In genomic region chr6:169072127-169073042, GRCh38 we compare ENCODE assay signal across 1 cellular context.
TF ChIP-seq lines count a peak whose summit lies in the region.

No MANE protein-coding gene starts in this region.

TF ChIP-seq in HepG2, 621 proteins besides CTCF, POLR2A, EP300 and RAD21:
- no peak for TF ChIP-seq HES4 (CRISPR knock-in tag; IDR thresholded peaks at IDR 0.05; ENCODE audit: borderline replicate concordance)
- TF ChIP-seq, protein P1, sequence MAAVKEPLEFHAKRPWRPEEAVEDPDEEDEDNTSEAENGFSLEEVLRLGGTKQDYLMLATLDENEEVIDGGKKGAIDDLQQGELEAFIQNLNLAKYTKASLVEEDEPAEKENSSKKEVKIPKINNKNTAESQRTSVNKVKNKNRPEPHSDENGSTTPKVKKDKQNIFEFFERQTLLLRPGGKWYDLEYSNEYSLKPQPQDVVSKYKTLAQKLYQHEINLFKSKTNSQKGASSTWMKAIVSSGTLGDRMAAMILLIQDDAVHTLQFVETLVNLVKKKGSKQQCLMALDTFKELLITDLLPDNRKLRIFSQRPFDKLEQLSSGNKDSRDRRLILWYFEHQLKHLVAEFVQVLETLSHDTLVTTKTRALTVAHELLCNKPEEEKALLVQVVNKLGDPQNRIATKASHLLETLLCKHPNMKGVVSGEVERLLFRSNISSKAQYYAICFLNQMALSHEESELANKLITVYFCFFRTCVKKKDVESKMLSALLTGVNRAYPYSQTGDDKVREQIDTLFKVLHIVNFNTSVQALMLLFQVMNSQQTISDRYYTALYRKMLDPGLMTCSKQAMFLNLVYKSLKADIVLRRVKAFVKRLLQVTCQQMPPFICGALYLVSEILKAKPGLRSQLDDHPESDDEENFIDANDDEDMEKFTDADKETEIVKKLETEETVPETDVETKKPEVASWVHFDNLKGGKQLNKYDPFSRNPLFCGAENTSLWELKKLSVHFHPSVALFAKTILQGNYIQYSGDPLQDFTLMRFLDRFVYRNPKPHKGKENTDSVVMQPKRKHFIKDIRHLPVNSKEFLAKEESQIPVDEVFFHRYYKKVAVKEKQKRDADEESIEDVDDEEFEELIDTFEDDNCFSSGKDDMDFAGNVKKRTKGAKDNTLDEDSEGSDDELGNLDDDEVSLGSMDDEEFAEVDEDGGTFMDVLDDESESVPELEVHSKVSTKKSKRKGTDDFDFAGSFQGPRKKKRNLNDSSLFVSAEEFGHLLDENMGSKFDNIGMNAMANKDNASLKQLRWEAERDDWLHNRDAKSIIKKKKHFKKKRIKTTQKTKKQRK (IDR thresholded peaks at IDR 0.05; ENCODE audit: low read length), result no peak
- TF ChIP-seq ZEB1 (IDR thresholded peaks at IDR 0.05; ENCODE audit: insufficient replicate concordance, low read depth), result no peak
- TF ChIP-seq ZNF709 (CRISPR knock-in tag; IDR thresholded peaks at IDR 0.05), result no peak
- TF ChIP-seq, protein P2, sequence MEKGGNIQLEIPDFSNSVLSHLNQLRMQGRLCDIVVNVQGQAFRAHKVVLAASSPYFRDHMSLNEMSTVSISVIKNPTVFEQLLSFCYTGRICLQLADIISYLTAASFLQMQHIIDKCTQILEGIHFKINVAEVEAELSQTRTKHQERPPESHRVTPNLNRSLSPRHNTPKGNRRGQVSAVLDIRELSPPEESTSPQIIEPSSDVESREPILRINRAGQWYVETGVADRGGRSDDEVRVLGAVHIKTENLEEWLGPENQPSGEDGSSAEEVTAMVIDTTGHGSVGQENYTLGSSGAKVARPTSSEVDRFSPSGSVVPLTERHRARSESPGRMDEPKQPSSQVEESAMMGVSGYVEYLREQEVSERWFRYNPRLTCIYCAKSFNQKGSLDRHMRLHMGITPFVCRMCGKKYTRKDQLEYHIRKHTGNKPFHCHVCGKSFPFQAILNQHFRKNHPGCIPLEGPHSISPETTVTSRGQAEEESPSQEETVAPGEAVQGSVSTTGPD (CRISPR knock-in tag; IDR thresholded peaks at IDR 0.05), result no peak
- TF ChIP-seq SIX4 (CRISPR knock-in tag; IDR thresholded peaks at IDR 0.05), result no peak
- TF ChIP-seq RBM39 (IDR thresholded peaks at IDR 0.05; ENCODE audit: low read depth, low read length, poor library complexity, severe bottlenecking), result no peak
- no peak for TF ChIP-seq TBL1XR1 (IDR thresholded peaks at IDR 0.05; ENCODE audit: borderline replicate concordance, low read length, partially characterized antibody)
- no peak for TF ChIP-seq SRSF9 (IDR thresholded peaks at IDR 0.05; ENCODE audit: borderline replicate concordance, insufficient read depth, low read depth, low read length, poor library complexity, severe bottlenecking)
- no peak for TF ChIP-seq MTF1 (CRISPR knock-in tag; IDR thresholded peaks at IDR 0.05)
- no peak for TF ChIP-seq ZC3H13 (CRISPR knock-in tag; IDR thresholded peaks at IDR 0.05)
- no peak for TF ChIP-seq GATA4 (IDR thresholded peaks at IDR 0.05; ENCODE audit: borderline replicate concordance, low read depth)
- TF ChIP-seq ZNF557 (CRISPR knock-in tag; IDR thresholded peaks at IDR 0.05), result no peak
- TF ChIP-seq KDM1A (CRISPR knock-in tag; IDR thresholded peaks at IDR 0.05), result no peak
- TF ChIP-seq GRHL1 (CRISPR knock-in tag; conservative IDR thresholded peaks at IDR 0.05), result no peak
- TF ChIP-seq ZNF674 (CRISPR knock-in tag; IDR thresholded peaks at IDR 0.05; ENCODE audit: low read depth), result no peak
- TF ChIP-seq, protein P3, sequence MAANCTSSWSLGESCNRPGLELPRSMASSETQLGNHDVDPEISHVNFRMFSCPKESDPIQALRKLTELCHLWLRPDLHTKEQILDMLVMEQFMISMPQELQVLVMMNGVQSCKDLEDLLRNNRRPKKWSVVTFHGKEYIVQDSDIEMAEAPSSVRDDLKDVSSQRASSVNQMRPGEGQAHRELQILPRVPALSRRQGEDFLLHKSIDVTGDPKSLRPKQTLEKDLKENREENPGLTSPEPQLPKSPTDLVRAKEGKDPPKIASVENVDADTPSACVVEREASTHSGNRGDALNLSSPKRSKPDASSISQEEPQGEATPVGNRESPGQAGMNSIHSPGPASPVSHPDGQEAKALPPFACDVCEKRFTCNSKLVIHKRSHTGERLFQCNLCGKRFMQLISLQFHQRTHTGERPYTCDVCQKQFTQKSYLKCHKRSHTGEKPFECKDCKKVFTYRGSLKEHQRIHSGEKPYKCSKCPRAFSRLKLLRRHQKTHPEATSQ (CRISPR knock-in tag; IDR thresholded peaks at IDR 0.05; ENCODE audit: borderline replicate concordance), result no peak
- TF ChIP-seq RXRA (CRISPR knock-in tag; IDR thresholded peaks at IDR 0.05), result no peak
